8 cellular contexts compared by ENCODE assay signal in the genomic region with DNA sequence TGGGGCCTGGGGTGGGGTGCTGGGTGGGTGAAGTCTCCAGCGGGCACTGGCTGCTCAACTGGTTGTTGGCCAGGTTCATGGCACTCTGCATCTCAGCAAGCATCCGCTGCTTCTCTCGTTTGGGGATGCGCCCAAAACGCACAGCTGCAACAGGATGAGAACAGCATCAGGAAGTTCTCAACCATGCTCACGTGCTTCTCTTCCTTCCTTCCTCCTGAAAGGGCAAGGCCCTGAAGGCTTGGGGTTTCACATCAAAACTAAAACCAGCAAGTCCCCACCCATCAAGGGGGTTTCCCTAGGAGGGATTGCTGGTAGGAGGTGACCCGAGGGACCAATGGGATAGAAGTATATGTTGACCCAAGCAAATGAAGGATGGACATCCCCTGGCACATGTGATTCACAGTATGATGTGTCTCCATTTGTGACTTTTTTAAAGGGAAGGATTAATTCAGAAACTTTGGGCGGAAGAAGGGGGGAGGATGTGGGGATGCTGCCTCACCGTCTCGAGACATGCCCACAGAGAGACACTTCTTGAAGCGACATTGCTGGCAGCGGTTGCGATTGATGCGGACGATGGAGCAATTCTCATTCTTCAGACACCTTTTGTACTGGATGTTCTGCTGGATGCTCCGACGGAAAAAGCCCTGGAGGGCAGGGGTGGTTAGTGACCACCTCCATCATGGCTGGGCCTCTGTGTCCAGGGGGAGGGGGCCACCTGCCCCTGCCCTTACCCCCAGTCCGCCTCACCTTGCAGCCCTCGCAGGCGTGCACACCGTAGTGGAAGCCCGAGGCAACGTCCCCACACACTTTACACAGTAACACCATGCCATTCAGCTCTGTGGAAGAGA. TPM values are rescaled to one million over a fixed set of nuclear protein-coding genes. Genes with fewer than 3 reads are reported as not detected.
DNase-seq lines count a peak whose midpoint lies in the region; FAIRE-seq and TF ChIP-seq lines count a peak whose summit lies in the region.

No MANE protein-coding gene starts in this region.

- no peak overlapping the region for H2AFZ ChIP-seq in astrocyte (ENCODE audit: low read depth, low read length)
- H2AFZ ChIP-seq in parathyroid adenoma = no peak overlapping the region

- TF ChIP-seq CTCF in HEK293 (tag by site-specific recombination; IDR thresholded peaks at IDR 0.05) (no peak), astrocyte (IDR thresholded peaks at IDR 0.05; ENCODE audit: insufficient read depth, low read depth, low read length) (no peak), parathyroid adenoma (IDR thresholded peaks at IDR 0.05) (no peak), type B pancreatic cell (conservative IDR thresholded peaks at IDR 0.05) (no peak)

- CTCF ChIA-PET in HEK293 (lab: Yijun Ruan, JAX) = interaction anchor here (7.2 kb wide), 1 partner anchor 22 kb away, joined by 61 read pairs; no protein-coding TSS in a partner anchor

- no peaks in the 10 kb centered on the region for H3K9me3 Mint-ChIP-seq in astrocyte (ENCODE audit: unreplicated experiment)
- H3K9me3 Mint-ChIP-seq in type B pancreatic cell = no peaks in the 10 kb centered on the region

- FAIRE-seq in GM12891 (lab: Jason Lieb, UNC) = peak; percentile 94
- no peak for FAIRE-seq in astrocyte (lab: Jason Lieb, UNC)

- H3K9me3 ChIP-seq in HEK293 (ENCODE audit: control insufficient read depth, insufficient read depth, low read depth, low read length) = no peaks in the 10 kb centered on the region
- H3K9me3 ChIP-seq in astrocyte (ENCODE audit: insufficient read depth, low read depth, low read length) = no peaks in the 10 kb centered on the region
- H3K9me3 ChIP-seq in parathyroid adenoma (ENCODE audit: control insufficient read depth, low read length) = no peaks in the 10 kb centered on the region

- H3K27ac Mint-ChIP-seq in astrocyte (ENCODE audit: unreplicated experiment) (no peak overlapping the region), type B pancreatic cell (no peak overlapping the region)

- H3K4me3 ChIP-seq in HEK293 (ENCODE audit: low read depth, low read length) (no peak overlapping the region), astrocyte (ENCODE audit: insufficient read depth, low read depth, low read length) (no peak overlapping the region), parathyroid adenoma (ENCODE audit: low read depth, low read length) (no peak overlapping the region)

- H3K4me1 Mint-ChIP-seq in astrocyte (ENCODE audit: low read depth, unreplicated experiment) (peaks cover 29% of the 10 kb centered on the region), type B pancreatic cell (ENCODE audit: unreplicated experiment) (peaks cover 27% of the 10 kb centered on the region)

- POLR2A ChIA-PET in HEK293 (lab: Yijun Ruan, JAX) = interaction anchor here (5.3 kb wide), 1 partner anchor 16 kb away, joined by 117 read pairs; no protein-coding TSS in a partner anchor

- H3K27ac ChIP-seq in HEK293 (ENCODE audit: extremely low read depth, low read depth, low read length) (no peak overlapping the region), astrocyte (ENCODE audit: low read depth, low read length) (no peak overlapping the region), parathyroid adenoma (peak overlapping the region; percentile 24)

- H3K36me3 Mint-ChIP-seq in astrocyte (ENCODE audit: low read depth, unreplicated experiment) (peaks cover 28% of the 10 kb centered on the region), type B pancreatic cell (peaks cover 7% of the 10 kb centered on the region)

- DNase-seq in GM12891 (ENCODE audit: insufficient read length, low spot score) = peak; percentile 97
- peak; percentile 73 to 99 (median 80) for DNase-seq in T-helper 1 cell
- DNase-seq in astrocyte (ENCODE audit: low read depth) = no peak
- DNase-seq in type B pancreatic cell (ENCODE audit: extremely low spot score, unreplicated experiment) = no peak
- no peak for DNase-seq in NCI-H1930 (lab: John Stamatoyannopoulos, UW)
- DNase-seq in AML-193 (lab: John Stamatoyannopoulos, UW) = no peak

- TF ChIP-seq POLR2A in GM12891 (IDR thresholded peaks at IDR 0.05; ENCODE audit: low read depth, low read length) = peak; percentile 44; the same call in 1 of the 2 replicates

- H3K36me3 ChIP-seq in HEK293 (ENCODE audit: control insufficient read depth in 2 of 2, insufficient read depth in 1 of 2, low read length in 2 of 2) (peaks cover 0 to 39% of the 10 kb centered on the region in 2 experiments; a peak in 1 of 3 replicates), astrocyte (ENCODE audit: insufficient read depth, low read length) (peaks cover 5% of the 10 kb centered on the region), parathyroid adenoma (ENCODE audit: control insufficient read depth, insufficient read depth, low read length) (no peaks in the 10 kb centered on the region)

- no peaks in the 10 kb centered on the region for H3K27me3 ChIP-seq in astrocyte (ENCODE audit: insufficient read depth, low read length)
- H3K27me3 ChIP-seq in parathyroid adenoma (ENCODE audit: control insufficient read depth, insufficient read depth, low read length) = no peaks in the 10 kb centered on the region

- H3K4me2 ChIP-seq in astrocyte (ENCODE audit: low read length) (no peak overlapping the region), parathyroid adenoma (ENCODE audit: low read length) (no peak overlapping the region)

- H4K20me1 ChIP-seq in astrocyte (ENCODE audit: insufficient read depth, low read length) = no peaks in the 10 kb centered on the region

- H3K4me3 Mint-ChIP-seq in astrocyte (ENCODE audit: unreplicated experiment) (peak overlapping the region; percentile 4), type B pancreatic cell (peak overlapping the region; percentile 29)

- H3K4me1 ChIP-seq in HEK293 (ENCODE audit: control insufficient read depth, insufficient read depth, low read length) = peaks cover 16% of the 10 kb centered on the region
- peaks cover 25% of the 10 kb centered on the region for H3K4me1 ChIP-seq in astrocyte (ENCODE audit: insufficient read depth, low read length)
- H3K4me1 ChIP-seq in parathyroid adenoma = peaks cover 14% of the 10 kb centered on the region

- no peak overlapping the region for H3K9ac ChIP-seq in astrocyte (ENCODE audit: low read length)
- H3K9ac ChIP-seq in parathyroid adenoma = no peak overlapping the region

- H3K79me2 ChIP-seq in astrocyte (ENCODE audit: insufficient read depth, low read length) (peaks cover 17% of the 10 kb centered on the region), parathyroid adenoma (no peaks in the 10 kb centered on the region)

- H3K27me3 Mint-ChIP-seq in astrocyte (ENCODE audit: low read depth, unreplicated experiment) (no peaks in the 10 kb centered on the region), type B pancreatic cell (peaks cover 3% of the 10 kb centered on the region)

TF ChIP-seq in GM12891, 5 proteins besides CTCF, POLR2A, EP300 and RAD21:
- TF ChIP-seq POU2F2 (IDR thresholded peaks at IDR 0.05; ENCODE audit: low read depth, low read length) (peak; percentile 64), TAF1 (IDR thresholded peaks at IDR 0.05; ENCODE audit: low read depth, low read length) (no peak), PAX5 (IDR thresholded peaks at IDR 0.05; ENCODE audit: insufficient read depth, low read length, severe bottlenecking) (no peak), SPI1 (IDR thresholded peaks at IDR 0.05; ENCODE audit: low read depth, low read length) (no peak), POLR2AphosphoS5 (IDR thresholded peaks at IDR 0.05; ENCODE audit: low read depth, low read length) (no peak; the same call in 1 of the 2 replicates)

TF ChIP-seq in HEK293, 187 proteins besides CTCF, POLR2A, EP300 and RAD21:
- TF ChIP-seq SP2 (tag by site-specific recombination; IDR thresholded peaks at IDR 0.05) (peak; percentile 49), BCL11A (tag by site-specific recombination; IDR thresholded peaks at IDR 0.05; ENCODE audit: low read depth) (no peak)

RNA-seq across cellular contexts. Expression of gene NR1D1, which starts 4.2 kb away (rescaled TPM):
- 1.6 TPM for polyA plus RNA-seq in GM12891 (2012; ENCODE audit: low read depth, missing spikeins)
- 8.7 and 10.1 TPM in 2 replicates for total RNA-seq in astrocyte
- total RNA-seq in type B pancreatic cell (ENCODE audit: low replicate concordance) = 5.7 and 9.5 TPM in 2 replicates

RNA-seq across cellular contexts. Expression of gene MSL1, which starts 25.6 kb away (rescaled TPM):
- polyA plus RNA-seq in GM12891 (2012; ENCODE audit: low read depth, missing spikeins) = 42.1 TPM
- total RNA-seq in astrocyte (81.9 and 83.3 TPM in 2 replicates), type B pancreatic cell (ENCODE audit: low replicate concordance) (86.3 and 128 TPM in 2 replicates)

RNA-seq across cellular contexts. Expression of gene THRA, which starts 33.4 kb away (rescaled TPM):
- polyA plus RNA-seq in GM12891 (2012; ENCODE audit: low read depth, missing spikeins) = 1.9 TPM
- total RNA-seq in astrocyte (16.7 and 20.4 TPM in 2 replicates), type B pancreatic cell (ENCODE audit: low replicate concordance) (18.3 and 37.0 TPM in 2 replicates)

RNA-seq across cellular contexts. Expression of gene MED24, which starts 42.0 kb away (rescaled TPM):
- 41.6 TPM for polyA plus RNA-seq in GM12891 (2012; ENCODE audit: low read depth, missing spikeins)
- 49.2 and 56.4 TPM in 2 replicates for total RNA-seq in astrocyte
- 93.2 and 123 TPM in 2 replicates for total RNA-seq in type B pancreatic cell (ENCODE audit: low replicate concordance)

RNA-seq across cellular contexts. Expression of gene CASC3, which starts 44.2 kb away (rescaled TPM):
- 34.8 TPM for polyA plus RNA-seq in GM12891 (2012; ENCODE audit: low read depth, missing spikeins)
- 55.0 and 56.1 TPM in 2 replicates for total RNA-seq in astrocyte
- total RNA-seq in type B pancreatic cell (ENCODE audit: low replicate concordance) = 63.0 and 101 TPM in 2 replicates

Comparison
In these comparisons a context has a peak if more than half of its experiments do, and no peak if none do; other contexts are left out.
1. DNase-seq: peak in GM12891 (single experiment) and T-helper 1 cell (5 of 5); none in astrocyte (single experiment), type B pancreatic cell (single experiment), NCI-H1930 (0 of 2) and AML-193 (0 of 2).